ENCODE assay signal across 27 cellular contexts in the genomic region with DNA sequence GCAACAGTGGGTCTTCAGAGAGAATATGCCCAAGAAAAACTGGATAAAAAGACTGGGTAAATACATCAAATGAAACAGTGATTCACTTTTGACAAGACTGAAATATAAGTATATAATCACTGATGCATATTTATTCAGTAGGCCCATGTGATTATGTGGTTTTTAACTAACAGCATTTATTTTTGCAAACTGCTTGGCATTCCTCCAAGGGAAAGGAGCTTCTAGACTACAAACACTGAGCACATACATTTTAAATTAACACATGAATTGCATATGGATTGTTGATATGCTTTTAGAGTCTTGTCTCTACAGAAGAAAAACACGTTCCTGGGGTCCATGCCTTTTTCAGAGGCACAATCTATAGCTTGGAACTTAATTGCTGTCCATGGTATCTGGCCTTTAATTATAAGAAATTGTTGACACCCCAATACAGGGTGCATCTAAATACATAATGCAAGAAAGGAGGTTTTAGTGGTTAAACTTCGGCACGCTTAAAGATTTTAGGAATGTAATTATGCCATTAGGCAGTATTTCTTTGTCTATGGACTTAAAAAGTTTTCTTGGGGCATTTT. TPM values are rescaled to one million over a fixed set of nuclear protein-coding genes. Genes with fewer than 3 reads are reported as not detected.
DNase-seq lines count a peak whose midpoint lies in the region; ATAC-seq and TF ChIP-seq lines count a peak whose summit lies in the region.
"Had no signal": no experiment of that assay in that cellular context is flagged by ENCODE, and none has a peak within 500 bp of the region (broad histone marks: within the 10 kb centered on the region; RNA-seq: fewer than 3 reads in every experiment).

No MANE protein-coding gene starts in this region.

- H3K27ac ChIP-seq in A673 (ENCODE audit: low read depth, low read length, poor library complexity, severe bottlenecking) = no peak overlapping the region
- H3K27ac ChIP-seq in HEK293 (ENCODE audit: extremely low read depth, low read depth, low read length) = no peak overlapping the region
- H3K27ac ChIP-seq: cardiac muscle cell, foreskin keratinocyte, neural progenitor cell, testis had no signal

- H3K4me1 ChIP-seq in A673 (ENCODE audit: insufficient read depth, low read length, poor library complexity, severe bottlenecking) (peaks cover 6% of the 10 kb centered on the region), HEK293 (ENCODE audit: control insufficient read depth, insufficient read depth, low read length) (no peaks in the 10 kb centered on the region)
- H3K4me1 ChIP-seq: foreskin keratinocyte, neural progenitor cell, testis had no signal

- ATAC-seq in HG03045 (IDR thresholded peaks at IDR 0.05; ENCODE audit: unreplicated experiment) = no peak
- ATAC-seq: activated CD4-positive, CD25-positive, alpha-beta regulatory T cell treated with anti-CD3 and anti-CD28 coated beads, Interleukin-2, amount 50 U/mL, for 24 hours; foreskin keratinocyte; Right ventricle myocardium inferior; stimulated activated effector memory CD8-positive, alpha-beta T cell treated with anti-CD3 and anti-CD28 coated beads, Interleukin-12 subunit alpha, Interleukin-12 subunit beta, amount 100 ng/mL, for 72 hours had no signal

- H3K27me3 ChIP-seq in A673 (replicated peaks; ENCODE audit: insufficient read depth, low read depth, low read length, poor library complexity) = no peaks in the 10 kb centered on the region
- H3K27me3 ChIP-seq: cardiac muscle cell, neural progenitor cell, testis had no signal

- no TSS peak for BruUV-seq in A673 (replicated peaks; lab: Mats Ljungman, UMichigan)

- DNase-seq in A673 (ENCODE audit: low spot score) = peak; percentile 13
- peak; percentile 56 for DNase-seq in NCI-H748 (lab: John Stamatoyannopoulos, UW; ENCODE audit: unreplicated experiment)
- DNase-seq in fibroblast of mammary gland (ENCODE audit: low read depth) = peak; percentile 24
- no peak for DNase-seq in activated CD4-positive, alpha-beta T cell treated with anti-CD3 and anti-CD28 coated beads, Interleukin-2, amount 50 U/mL, for 4 hours
- DNase-seq in iPS-NIHi7 (ENCODE audit: extremely low spot score) = no peak
- DNase-seq in NCI-H146 treated with DMSO at 0.1 percent for 48 hours (lab: John Stamatoyannopoulos, UW; ENCODE audit: unreplicated experiment) = no peak
- DNase-seq: activated CD8-positive, alpha-beta memory T cell treated with anti-CD3 and anti-CD28 coated beads for 24 hours; activated naive CD4-positive, alpha-beta T cell; activated T-cell treated with anti-CD3 and anti-CD28 coated beads, Interleukin-2, amount 50 U/mL, for 24 hours; amniotic stem cell; DMS153; foreskin keratinocyte; GDM1; HFFc6; hippocampal formation; NCI-H1048; NCI-H526 treated with DMSO at 0.1 percent for 48 hours; T1000; testis had no signal

- intact Hi-C loops in A673 (cut with micrococcal nuclease; ENCODE audit: unreplicated experiment) = no loop called here

- H3K36me3 ChIP-seq in A673 (ENCODE audit: insufficient read depth, low read length, poor library complexity, severe bottlenecking) (no peaks in the 10 kb centered on the region), HEK293 (ENCODE audit: control insufficient read depth in 2 of 2, insufficient read depth in 1 of 2, low read length in 2 of 2) (no peaks in the 10 kb centered on the region)
- H3K36me3 ChIP-seq: cardiac muscle cell, neural progenitor cell had no signal

- H3K9me3 ChIP-seq in A673 (ENCODE audit: low read depth, low read length, poor library complexity, severe bottlenecking) (no peaks in the 10 kb centered on the region), HEK293 (ENCODE audit: control insufficient read depth, insufficient read depth, low read depth, low read length) (no peaks in the 10 kb centered on the region)
- H3K9me3 ChIP-seq: testis had no signal

- CTCF ChIA-PET in A673 (lab: Charles Lee) (no interaction called here), HEK293 (lab: Yijun Ruan, JAX) (no interaction called here)

- H3K4me3 ChIP-seq in A673 (ENCODE audit: low read depth, low read length, poor library complexity, severe bottlenecking) (no peak overlapping the region), HEK293 (ENCODE audit: low read depth, low read length) (no peak overlapping the region), fibroblast of mammary gland (ENCODE audit: control insufficient read depth, low read depth, low read length) (no peak overlapping the region)
- H3K4me3 ChIP-seq: cardiac muscle cell, lung, neural progenitor cell, testis had no signal

- POLR2A ChIA-PET in A673 (lab: Charles Lee; ENCODE audit: low non-redundant PET) = no interaction called here
- POLR2A ChIA-PET in HEK293 (lab: Yijun Ruan, JAX) = no interaction called here

- TF ChIP-seq CTCF in A673 (conservative IDR thresholded peaks at IDR 0.05; ENCODE audit: low read depth, low read length) (no peak), HEK293 (tag by site-specific recombination; IDR thresholded peaks at IDR 0.05) (no peak), fibroblast of mammary gland (conservative IDR thresholded peaks at IDR 0.05; ENCODE audit: control insufficient read depth, insufficient read depth, low read depth, low read length) (no peak)

TF ChIP-seq in HEK293, 187 proteins besides CTCF, POLR2A, EP300 and RAD21:
- TF ChIP-seq ZNF426 (tag by site-specific recombination; IDR thresholded peaks at IDR 0.05) (no peak), ZNF174 (tag by site-specific recombination; IDR thresholded peaks at IDR 0.05) (no peak), ZNF423 (tag by site-specific recombination; IDR thresholded peaks at IDR 0.05) (no peak), ZNF354C (tag by site-specific recombination; IDR thresholded peaks at IDR 0.05; ENCODE audit: borderline replicate concordance, low read depth) (no peak), SP2 (tag by site-specific recombination; IDR thresholded peaks at IDR 0.05) (no peak)
- TF ChIP-seq, protein P1, sequence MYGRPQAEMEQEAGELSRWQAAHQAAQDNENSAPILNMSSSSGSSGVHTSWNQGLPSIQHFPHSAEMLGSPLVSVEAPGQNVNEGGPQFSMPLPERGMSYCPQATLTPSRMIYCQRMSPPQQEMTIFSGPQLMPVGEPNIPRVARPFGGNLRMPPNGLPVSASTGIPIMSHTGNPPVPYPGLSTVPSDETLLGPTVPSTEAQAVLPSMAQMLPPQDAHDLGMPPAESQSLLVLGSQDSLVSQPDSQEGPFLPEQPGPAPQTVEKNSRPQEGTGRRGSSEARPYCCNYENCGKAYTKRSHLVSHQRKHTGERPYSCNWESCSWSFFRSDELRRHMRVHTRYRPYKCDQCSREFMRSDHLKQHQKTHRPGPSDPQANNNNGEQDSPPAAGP (tag by site-specific recombination; IDR thresholded peaks at IDR 0.05) = no peak
- TF ChIP-seq, protein P2, sequence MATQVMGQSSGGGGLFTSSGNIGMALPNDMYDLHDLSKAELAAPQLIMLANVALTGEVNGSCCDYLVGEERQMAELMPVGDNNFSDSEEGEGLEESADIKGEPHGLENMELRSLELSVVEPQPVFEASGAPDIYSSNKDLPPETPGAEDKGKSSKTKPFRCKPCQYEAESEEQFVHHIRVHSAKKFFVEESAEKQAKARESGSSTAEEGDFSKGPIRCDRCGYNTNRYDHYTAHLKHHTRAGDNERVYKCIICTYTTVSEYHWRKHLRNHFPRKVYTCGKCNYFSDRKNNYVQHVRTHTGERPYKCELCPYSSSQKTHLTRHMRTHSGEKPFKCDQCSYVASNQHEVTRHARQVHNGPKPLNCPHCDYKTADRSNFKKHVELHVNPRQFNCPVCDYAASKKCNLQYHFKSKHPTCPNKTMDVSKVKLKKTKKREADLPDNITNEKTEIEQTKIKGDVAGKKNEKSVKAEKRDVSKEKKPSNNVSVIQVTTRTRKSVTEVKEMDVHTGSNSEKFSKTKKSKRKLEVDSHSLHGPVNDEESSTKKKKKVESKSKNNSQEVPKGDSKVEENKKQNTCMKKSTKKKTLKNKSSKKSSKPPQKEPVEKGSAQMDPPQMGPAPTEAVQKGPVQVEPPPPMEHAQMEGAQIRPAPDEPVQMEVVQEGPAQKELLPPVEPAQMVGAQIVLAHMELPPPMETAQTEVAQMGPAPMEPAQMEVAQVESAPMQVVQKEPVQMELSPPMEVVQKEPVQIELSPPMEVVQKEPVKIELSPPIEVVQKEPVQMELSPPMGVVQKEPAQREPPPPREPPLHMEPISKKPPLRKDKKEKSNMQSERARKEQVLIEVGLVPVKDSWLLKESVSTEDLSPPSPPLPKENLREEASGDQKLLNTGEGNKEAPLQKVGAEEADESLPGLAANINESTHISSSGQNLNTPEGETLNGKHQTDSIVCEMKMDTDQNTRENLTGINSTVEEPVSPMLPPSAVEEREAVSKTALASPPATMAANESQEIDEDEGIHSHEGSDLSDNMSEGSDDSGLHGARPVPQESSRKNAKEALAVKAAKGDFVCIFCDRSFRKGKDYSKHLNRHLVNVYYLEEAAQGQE (tag by site-specific recombination; IDR thresholded peaks at IDR 0.05) = peak; percentile 85

RNA-seq across cellular contexts. Expression of a gene that starts 6.9 kb away (rescaled TPM):
- total RNA-seq in A673 (2021) = not detected in 2 replicates
- total RNA-seq: cardiac muscle cell, foreskin keratinocyte, HFFc6, lung, Right ventricle myocardium inferior had no signal

RNA-seq across cellular contexts. Expression of a gene that starts 59.1 kb away (rescaled TPM):
- not detected in 2 replicates for total RNA-seq in A673 (2021)
- total RNA-seq: HFFc6 had no signal

Comparison
In these comparisons a context has a peak if more than half of its experiments do, and no peak if none do; other contexts are left out.
1. DNase-seq: peak in A673 (single experiment), NCI-H748 (single experiment) and fibroblast of mammary gland (single experiment); none in activated CD4-positive, alpha-beta T cell treated with anti-CD3 and anti-CD28 coated beads, Interleukin-2, amount 50 U/mL, for 4 hours (0 of 2), iPS-NIHi7 (single experiment) and NCI-H146 treated with DMSO at 0.1 percent for 48 hours (single experiment).